27 cellular contexts compared by ENCODE assay signal in the genomic region with DNA sequence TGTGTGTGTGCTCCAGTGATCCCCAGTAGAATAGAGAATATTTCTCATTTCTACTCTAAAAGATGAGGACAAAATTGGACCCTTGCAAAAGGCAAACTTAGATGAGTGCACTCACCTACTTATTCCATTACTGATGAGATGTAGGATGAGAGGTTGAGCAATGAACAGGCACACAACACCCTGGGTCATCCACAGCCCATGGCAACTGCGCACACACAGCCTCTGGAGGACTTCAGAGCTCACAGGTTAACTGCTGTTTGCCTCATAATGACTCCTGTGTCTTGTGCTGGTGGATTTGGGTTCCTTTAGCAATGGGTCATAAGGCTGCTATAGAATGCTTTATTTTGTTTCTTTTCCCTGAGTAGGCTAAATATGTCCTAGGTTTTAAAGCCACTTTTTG.
"Had no signal": no experiment of that assay in that cellular context is flagged by ENCODE, and none has a peak within 500 bp of the region (broad histone marks: within the 10 kb centered on the region; RNA-seq: fewer than 3 reads in every experiment).

No MANE protein-coding gene starts in this region.

- H3K27me3 Mint-ChIP-seq: activated CD4-positive, alpha-beta memory T cell treated with anti-CD3 and anti-CD28 coated beads for 36 hours; activated CD4-positive, alpha-beta T cell treated with anti-CD3 and anti-CD28 coated beads, Interleukin-2, amount 10 ng/mL, durations not matched to agents 24 days and 14 days; activated T-cell treated with anti-CD3 and anti-CD28 coated beads, Interleukin-2, amount 50 U/mL, for 24 hours had no signal

- ATAC-seq: left cardiac atrium; left ventricle myocardium superior; psoas muscle; stimulated activated naive CD8-positive, alpha-beta T cell treated with anti-CD3 and anti-CD28 coated beads, Interleukin-15, Interleukin-2, amounts not matched to agents 100 U/mL and 50 U/mL, for 24 hours had no signal

- H3K79me2 ChIP-seq: parathyroid adenoma had no signal

- H3K4me3 ChIP-seq: esophagus squamous epithelium, psoas muscle, spleen, testis, transverse colon had no signal

- H3K9me3 ChIP-seq: esophagus squamous epithelium, psoas muscle, testis had no signal

- H3K9me3 Mint-ChIP-seq: activated CD4-positive, alpha-beta memory T cell treated with anti-CD3 and anti-CD28 coated beads for 36 hours; activated T-cell treated with anti-CD3 and anti-CD28 coated beads, Interleukin-2, amount 50 U/mL, for 24 hours had no signal

- H3K4me3 Mint-ChIP-seq: activated CD4-positive, alpha-beta memory T cell treated with anti-CD3 and anti-CD28 coated beads for 36 hours; activated CD4-positive, alpha-beta T cell treated with anti-CD3 and anti-CD28 coated beads, Interleukin-2, amount 10 ng/mL, durations not matched to agents 24 days and 14 days; activated T-cell treated with anti-CD3 and anti-CD28 coated beads, Interleukin-2, amount 50 U/mL, for 24 hours; T-helper 1 cell treated with Interleukin-12 subunit alpha and Interleukin-12 subunit beta and Interleukin-4 antibody, amounts not matched to agents 30 μg/mL and 1 μg/mL, for 36 hours had no signal

- H3K9ac ChIP-seq: parathyroid adenoma had no signal

- H3K27me3 ChIP-seq: brain microvascular endothelial cell, esophagus squamous epithelium, spleen, testis, transverse colon had no signal

- FAIRE-seq: astrocyte, endothelial cell of umbilical vein, frontal cortex, islet of Langerhans, urothelium cell line had no signal

- H3K27ac ChIP-seq: esophagus squamous epithelium, parathyroid adenoma, psoas muscle, spleen, testis, transverse colon had no signal

- H3K36me3 Mint-ChIP-seq: activated CD4-positive, alpha-beta memory T cell treated with anti-CD3 and anti-CD28 coated beads for 36 hours had no signal

- H3K4me1 ChIP-seq: parathyroid adenoma, psoas muscle, testis had no signal

- DNase-seq: activated CD4-positive, alpha-beta memory T cell treated with anti-CD3 and anti-CD28 coated beads for 36 hours; activated CD4-positive, alpha-beta T cell treated with anti-CD3 and anti-CD28 coated beads, Interleukin-2, amount 10 ng/mL, durations not matched to agents 24 days and 14 days; activated CD4-positive, CD25-positive, alpha-beta regulatory T cell treated with anti-CD3 and anti-CD28 coated beads, Interleukin-2, amount 50 U/mL, for 72 hours; activated CD8-positive, alpha-beta memory T cell treated with anti-CD3 and anti-CD28 coated beads, Interleukin-2, amount 50 U/mL, for 48 hours; activated gamma-delta T cell treated with Interleukin-2 at 50 U/mL for 16 hours; activated naive CD4-positive, alpha-beta T cell treated with anti-CD3 and anti-CD28 coated beads, Interleukin-2, amount 50 U/mL, for 16 hours; activated T-cell treated with anti-CD3 and anti-CD28 coated beads, Interleukin-2, amount 50 U/mL, for 24 hours; amniotic stem cell; brain microvascular endothelial cell; cortex of kidney; esophagus squamous epithelium; left cardiac atrium; left ventricle myocardium superior; nucleus accumbens; psoas muscle; spleen; stimulated activated naive CD8-positive, alpha-beta T cell treated with anti-CD3 and anti-CD28 coated beads, Interleukin-15, Interleukin-2, amounts not matched to agents 100 U/mL and 50 U/mL, for 24 hours; T1000; testis; transverse colon had no signal

- H3K27ac Mint-ChIP-seq: activated CD4-positive, alpha-beta memory T cell treated with anti-CD3 and anti-CD28 coated beads for 36 hours; activated CD4-positive, alpha-beta T cell treated with anti-CD3 and anti-CD28 coated beads, Interleukin-2, amount 10 ng/mL, durations not matched to agents 24 days and 14 days; activated T-cell treated with anti-CD3 and anti-CD28 coated beads, Interleukin-2, amount 50 U/mL, for 24 hours; T-helper 1 cell treated with Interleukin-12 subunit alpha and Interleukin-12 subunit beta and Interleukin-4 antibody, amounts not matched to agents 30 μg/mL and 1 μg/mL, for 36 hours had no signal

- H2AFZ ChIP-seq: parathyroid adenoma had no signal

- H3K36me3 ChIP-seq: brain microvascular endothelial cell, esophagus squamous epithelium, spleen, transverse colon had no signal
